ENCODE assay signal across 1 cellular context in genomic region chr2:101330253-101330921, GRCh38.
TF ChIP-seq lines count a peak whose summit lies in the region.

No MANE protein-coding gene starts in this region.

TF ChIP-seq in HepG2, 621 proteins besides CTCF, POLR2A, EP300 and RAD21 (continued from another document and continues in another):
- peak; percentile 63; the same call in 1 of the 2 replicates for TF ChIP-seq ZNF276 (CRISPR knock-in tag; IDR thresholded peaks at IDR 0.05; ENCODE audit: low read depth)
- peak; percentile 74; the same call in 1 of the 2 replicates for TF ChIP-seq ZNF629 (CRISPR knock-in tag; conservative IDR thresholded peaks at IDR 0.05)
- peak; percentile 16; the same call in 1 of the 2 replicates for TF ChIP-seq ZMAT3 (CRISPR knock-in tag; conservative IDR thresholded peaks at IDR 0.05)
- peak; percentile 17; the same call in 1 of the 2 replicates for TF ChIP-seq CHD4 (IDR thresholded peaks at IDR 0.05; ENCODE audit: borderline replicate concordance, low read length)
- TF ChIP-seq ZNF644 (CRISPR knock-in tag; IDR thresholded peaks at IDR 0.05; ENCODE audit: low read depth): peak; percentile 77
- peak; percentile 97 for TF ChIP-seq ZNF687 (CRISPR knock-in tag; IDR thresholded peaks at IDR 0.05)
- TF ChIP-seq FOXP4 (CRISPR knock-in tag; IDR thresholded peaks at IDR 0.05): peak; percentile 67; the same call in 1 of the 2 replicates
- TF ChIP-seq ZNF431 (CRISPR knock-in tag; IDR thresholded peaks at IDR 0.05; ENCODE audit: borderline replicate concordance, low read depth): 0 out of 2 replicates have a peak, but pooled peaks have one; percentile 63
- TF ChIP-seq ARID4A (CRISPR knock-in tag; IDR thresholded peaks at IDR 0.05; ENCODE audit: borderline replicate concordance): peak; percentile 66; the same call in 1 of the 2 replicates
- peak; percentile 72; the same call in 1 of the 2 replicates for TF ChIP-seq ZNF691 (CRISPR knock-in tag; IDR thresholded peaks at IDR 0.05; ENCODE audit: borderline replicate concordance, low read depth)
- TF ChIP-seq ZNF331 (CRISPR knock-in tag; IDR thresholded peaks at IDR 0.05): peak; percentile 76; the same call in 1 of the 2 replicates
- no peak for TF ChIP-seq SOX13 (IDR thresholded peaks at IDR 0.05)
- TF ChIP-seq SOX13 (CRISPR knock-in tag; conservative IDR thresholded peaks at IDR 0.05 in 1 of 2, IDR thresholded peaks at IDR 0.05 in 1 of 2): peak in 1 of 2 experiments; percentile 91; a peak in 2 of 4 replicates
- no peak for TF ChIP-seq FLYWCH1 (CRISPR knock-in tag; IDR thresholded peaks at IDR 0.05)
- TF ChIP-seq ZXDC (CRISPR knock-in tag; IDR thresholded peaks at IDR 0.05): peak; percentile 59; the same call in 1 of the 2 replicates
- no peak for TF ChIP-seq ZNF207 (IDR thresholded peaks at IDR 0.05; ENCODE audit: borderline replicate concordance)
- no peak for TF ChIP-seq RAD51 (IDR thresholded peaks at IDR 0.05; ENCODE audit: borderline replicate concordance)
- TF ChIP-seq ARNT2 (CRISPR knock-in tag; IDR thresholded peaks at IDR 0.05; ENCODE audit: low read depth): peak; percentile 74; the same call in 1 of the 2 replicates
- TF ChIP-seq POLR2AphosphoS5 (IDR thresholded peaks at IDR 0.05; ENCODE audit: low read depth, low read length): peak; percentile 78
- TF ChIP-seq ZNF292 (CRISPR knock-in tag; IDR thresholded peaks at IDR 0.05; ENCODE audit: borderline replicate concordance, low read depth): peak; percentile 100
- TF ChIP-seq GLMP (CRISPR knock-in tag; IDR thresholded peaks at IDR 0.05; ENCODE audit: borderline replicate concordance): no peak
- no peak for TF ChIP-seq CERS6 (CRISPR knock-in tag; IDR thresholded peaks at IDR 0.05)
- peak; percentile 69; the same call in 1 of the 2 replicates for TF ChIP-seq WIZ (CRISPR knock-in tag; IDR thresholded peaks at IDR 0.05)
- peak; percentile 56; the same call in 1 of the 2 replicates for TF ChIP-seq DPF2 (CRISPR knock-in tag; IDR thresholded peaks at IDR 0.05; ENCODE audit: borderline replicate concordance, low read depth)
- TF ChIP-seq BCL3 (CRISPR knock-in tag; IDR thresholded peaks at IDR 0.05): peak; percentile 17; the same call in 1 of the 2 replicates
- peak; percentile 45; the same call in 1 of the 2 replicates for TF ChIP-seq SMAD3 (CRISPR knock-in tag; IDR thresholded peaks at IDR 0.05)
- peak; percentile 53; the same call in 1 of the 2 replicates for TF ChIP-seq THAP11 (CRISPR knock-in tag; IDR thresholded peaks at IDR 0.05)
- no peak for TF ChIP-seq SOX6 (IDR thresholded peaks at IDR 0.05)
- peak; percentile 91 for TF ChIP-seq SOX6 (CRISPR knock-in tag; IDR thresholded peaks at IDR 0.05)
- no peak for TF ChIP-seq NR3C1 (CRISPR knock-in tag; IDR thresholded peaks at IDR 0.05)
- 0 out of 2 replicates have a peak, but pooled peaks have one; percentile 69 for TF ChIP-seq ZNF550 (CRISPR knock-in tag; IDR thresholded peaks at IDR 0.05; ENCODE audit: borderline replicate concordance)
- no peak for TF ChIP-seq LCORL (IDR thresholded peaks at IDR 0.05)
- peak; percentile 90 for TF ChIP-seq LCORL (CRISPR knock-in tag; IDR thresholded peaks at IDR 0.05)
- TF ChIP-seq ELF3 (CRISPR knock-in tag; IDR thresholded peaks at IDR 0.05): peak; percentile 90
- 0 out of 2 replicates have a peak, but pooled peaks have one; percentile 14 for TF ChIP-seq HMG20A (CRISPR knock-in tag; IDR thresholded peaks at IDR 0.05; ENCODE audit: borderline replicate concordance)
- no peak for TF ChIP-seq HMGA1 (CRISPR knock-in tag; conservative IDR thresholded peaks at IDR 0.05)
